ENCODE assay signal across 1 cellular context in genomic region chr6:110566346-110567125, GRCh38.
TF ChIP-seq lines count a peak whose summit lies in the region.

No MANE protein-coding gene starts in this region.

TF ChIP-seq in HepG2, 621 proteins besides CTCF, POLR2A, EP300 and RAD21 (continued from another document and continues in another):
- no peak for TF ChIP-seq RNF219 (CRISPR knock-in tag; IDR thresholded peaks at IDR 0.05)
- TF ChIP-seq RARA (CRISPR knock-in tag; IDR thresholded peaks at IDR 0.05): peak; percentile 87
- peak; percentile 63 for TF ChIP-seq HDAC1 (CRISPR knock-in tag; IDR thresholded peaks at IDR 0.05)
- no peak for TF ChIP-seq CBFB (CRISPR knock-in tag; IDR thresholded peaks at IDR 0.05)
- TF ChIP-seq CHCHD3 (CRISPR knock-in tag; IDR thresholded peaks at IDR 0.05): no peak
- TF ChIP-seq ETV5 (CRISPR knock-in tag; IDR thresholded peaks at IDR 0.05; ENCODE audit: borderline replicate concordance): peak; percentile 75; the same call in 1 of the 2 replicates
- TF ChIP-seq KLF9 (CRISPR knock-in tag; IDR thresholded peaks at IDR 0.05; ENCODE audit: low read depth): no peak
- TF ChIP-seq ZNF747 (CRISPR knock-in tag; IDR thresholded peaks at IDR 0.05; ENCODE audit: borderline replicate concordance): no peak
- no peak for TF ChIP-seq GTF3A (CRISPR knock-in tag; conservative IDR thresholded peaks at IDR 0.05)
- TF ChIP-seq ZNF773 (CRISPR knock-in tag; IDR thresholded peaks at IDR 0.05; ENCODE audit: borderline replicate concordance): no peak
- TF ChIP-seq FOXK2 (IDR thresholded peaks at IDR 0.05): no peak
- 0 out of 2 replicates have a peak, but pooled peaks have one; percentile 35 for TF ChIP-seq HIC2 (CRISPR knock-in tag; IDR thresholded peaks at IDR 0.05; ENCODE audit: low read depth)
- no peak for TF ChIP-seq GLMP (CRISPR knock-in tag; IDR thresholded peaks at IDR 0.05; ENCODE audit: borderline replicate concordance)
- peak; percentile 83; the same call in 1 of the 2 replicates for TF ChIP-seq HMG20B (CRISPR knock-in tag; conservative IDR thresholded peaks at IDR 0.05)
- TF ChIP-seq ZNF569 (CRISPR knock-in tag; IDR thresholded peaks at IDR 0.05; ENCODE audit: borderline replicate concordance): no peak
- TF ChIP-seq PLRG1 (conservative IDR thresholded peaks at IDR 0.05): no peak
- no peak for TF ChIP-seq ZNF619 (CRISPR knock-in tag; IDR thresholded peaks at IDR 0.05)
- no peak for TF ChIP-seq HNRNPUL1 (IDR thresholded peaks at IDR 0.05; ENCODE audit: low read depth, low read length)
- TF ChIP-seq ZNF557 (CRISPR knock-in tag; IDR thresholded peaks at IDR 0.05): no peak
- TF ChIP-seq ZNF503 (CRISPR knock-in tag; IDR thresholded peaks at IDR 0.05): no peak; the same call in none of the 2 replicates
- TF ChIP-seq SATB2 (CRISPR knock-in tag; IDR thresholded peaks at IDR 0.05): no peak
- no peak for TF ChIP-seq FOSL1 (CRISPR knock-in tag; IDR thresholded peaks at IDR 0.05; ENCODE audit: borderline replicate concordance)
- no peak; the same call in 1 of the 2 replicates for TF ChIP-seq HOXD1 (CRISPR knock-in tag; IDR thresholded peaks at IDR 0.05)
- TF ChIP-seq SRY (CRISPR knock-in tag; IDR thresholded peaks at IDR 0.05): no peak
- TF ChIP-seq ZSCAN30 (CRISPR knock-in tag; IDR thresholded peaks at IDR 0.05): no peak
- TF ChIP-seq CCAR2 (optimal IDR thresholded peaks at IDR 0.05; ENCODE audit: low read depth, low read length): no peak
- TF ChIP-seq ATF6 (CRISPR knock-in tag; conservative IDR thresholded peaks at IDR 0.05): no peak
- no peak for TF ChIP-seq SUZ12 (IDR thresholded peaks at IDR 0.05; ENCODE audit: low read depth, low read length)
- TF ChIP-seq MXD3 (CRISPR knock-in tag; IDR thresholded peaks at IDR 0.05): no peak
- TF ChIP-seq ZUFSP (CRISPR knock-in tag; IDR thresholded peaks at IDR 0.05; ENCODE audit: borderline replicate concordance): no peak
- no peak for TF ChIP-seq ZNF598 (CRISPR knock-in tag; IDR thresholded peaks at IDR 0.05; ENCODE audit: borderline replicate concordance)
- no peak for TF ChIP-seq TEAD2 (CRISPR knock-in tag; IDR thresholded peaks at IDR 0.05)
- no peak for TF ChIP-seq ZFP36 (IDR thresholded peaks at IDR 0.05; ENCODE audit: borderline replicate concordance, low read depth, low read length, partially characterized antibody)
- 0 out of 2 replicates have a peak, but pooled peaks have one; percentile 10 for TF ChIP-seq ZNF510 (CRISPR knock-in tag; IDR thresholded peaks at IDR 0.05; ENCODE audit: low read depth)
- TF ChIP-seq THAP11 (CRISPR knock-in tag; IDR thresholded peaks at IDR 0.05): peak; percentile 36; the same call in 1 of the 2 replicates
- TF ChIP-seq NR3C1 (CRISPR knock-in tag; IDR thresholded peaks at IDR 0.05): no peak
- no peak for TF ChIP-seq ZNF34 (CRISPR knock-in tag; IDR thresholded peaks at IDR 0.05; ENCODE audit: borderline replicate concordance)
- TF ChIP-seq IKZF1 (IDR thresholded peaks at IDR 0.05): no peak
- TF ChIP-seq ZNF652 (CRISPR knock-in tag; IDR thresholded peaks at IDR 0.05; ENCODE audit: borderline replicate concordance, low read depth): peak; percentile 94
- no peak for TF ChIP-seq HOXA5 (CRISPR knock-in tag; IDR thresholded peaks at IDR 0.05)
- no peak for TF ChIP-seq MTF2 (CRISPR knock-in tag; IDR thresholded peaks at IDR 0.05; ENCODE audit: borderline replicate concordance)
- TF ChIP-seq GZF1 (CRISPR knock-in tag; IDR thresholded peaks at IDR 0.05): no peak
- no peak for TF ChIP-seq POGK (CRISPR knock-in tag; conservative IDR thresholded peaks at IDR 0.05)
- no peak for TF ChIP-seq KDM5A (IDR thresholded peaks at IDR 0.05; ENCODE audit: borderline replicate concordance, low read length)
- TF ChIP-seq CEBPZ (IDR thresholded peaks at IDR 0.05; ENCODE audit: low read length): no peak
- TF ChIP-seq CHD4 (IDR thresholded peaks at IDR 0.05; ENCODE audit: borderline replicate concordance, low read length): no peak; the same call in 1 of the 2 replicates
- TF ChIP-seq SIX1 (CRISPR knock-in tag; IDR thresholded peaks at IDR 0.05; ENCODE audit: borderline replicate concordance): peak; percentile 19; the same call in 1 of the 2 replicates
- peak; percentile 41 for TF ChIP-seq ZNF18 (CRISPR knock-in tag; IDR thresholded peaks at IDR 0.05; ENCODE audit: insufficient replicate concordance)
